Comparison of ENCODE assay signal across 8 cellular contexts in the genomic region with DNA sequence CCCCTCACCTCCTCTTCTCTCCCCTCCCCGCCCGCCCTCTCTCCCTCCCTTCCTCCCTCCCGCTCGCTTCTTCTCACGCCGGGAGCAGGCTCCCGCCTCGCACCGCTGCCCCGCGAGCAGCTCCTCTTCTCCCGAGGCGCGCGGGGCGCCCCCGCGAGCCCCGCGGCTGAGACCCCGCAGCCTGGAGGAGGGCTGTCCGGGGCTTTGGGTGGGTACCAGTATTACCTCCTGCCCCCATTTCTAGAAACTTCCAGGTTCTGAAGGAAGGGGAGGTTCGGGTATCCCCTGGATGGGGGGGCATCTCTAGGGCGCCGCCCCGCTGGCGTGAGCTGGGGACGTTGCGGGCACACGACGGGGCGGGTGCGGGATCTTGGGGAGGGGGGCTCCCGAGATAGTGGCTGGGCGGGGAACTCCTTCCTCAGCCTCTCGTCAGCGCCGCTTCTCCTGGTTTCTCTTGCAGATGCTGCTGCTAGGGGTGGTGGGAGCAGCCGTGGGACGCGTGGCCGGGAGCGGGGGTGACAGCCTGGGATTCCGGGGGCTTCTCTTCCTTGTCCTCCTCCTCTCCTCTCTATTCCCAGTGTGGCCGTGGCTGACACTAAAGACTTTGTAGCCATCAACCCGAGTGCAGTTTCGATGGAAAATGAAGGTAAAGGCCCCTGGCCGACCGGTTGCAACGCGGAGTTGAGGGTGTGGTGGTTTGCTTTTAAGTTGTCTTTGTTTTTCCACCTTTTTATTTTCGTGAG. TPM values are rescaled to one million over a fixed set of nuclear protein-coding genes. Genes with fewer than 3 reads are reported as not detected.
DNase-seq lines count a peak whose midpoint lies in the region; ATAC-seq and TF ChIP-seq lines count a peak whose summit lies in the region.

No MANE protein-coding gene starts in this region.

- H3K27ac ChIP-seq in smooth muscle cell (ENCODE audit: low read depth) = peak overlapping the region; percentile 90

- 1% methylated on average over 44 of the region's 52 CpGs for WGBS in smooth muscle cell (ENCODE audit: low lambda C conversion rate)

- H3K27me3 ChIP-seq in BE2C (no peaks in the 10 kb centered on the region), smooth muscle cell (ENCODE audit: low read depth) (no peaks in the 10 kb centered on the region)

- H3K4me1 ChIP-seq in BE2C (peaks cover 10% of the 10 kb centered on the region), smooth muscle cell (ENCODE audit: low read depth) (peaks cover 19% of the 10 kb centered on the region)

- H2AFZ ChIP-seq in smooth muscle cell (ENCODE audit: low read depth) = peak overlapping the region; percentile 88

- no peaks in the 10 kb centered on the region for H3F3A ChIP-seq in smooth muscle cell (ENCODE audit: low read depth)

- H3K36me3 ChIP-seq in BE2C (no peaks in the 10 kb centered on the region), smooth muscle cell (ENCODE audit: low read depth) (no peaks in the 10 kb centered on the region)

- no peaks in the 10 kb centered on the region for H3K9me3 ChIP-seq in BE2C
- H3K9me3 ChIP-seq in smooth muscle cell (replicated peaks; ENCODE audit: low read depth) = no peaks in the 10 kb centered on the region

- H3K27me3 Mint-ChIP-seq in MCF 10A (ENCODE audit: insufficient read depth, unreplicated experiment) (no peaks in the 10 kb centered on the region), immature natural killer cell (ENCODE audit: low read depth in 3 of 3) (peaks cover 4 to 18% (median 5%) of the 10 kb centered on the region in 3 donors)

- H3K36me3 Mint-ChIP-seq in MCF 10A (ENCODE audit: insufficient read depth, unreplicated experiment) (no peaks in the 10 kb centered on the region), immature natural killer cell (peaks cover 0 to 3% (median 0%) of the 10 kb centered on the region in 3 donors)

- peaks cover 42% of the 10 kb centered on the region for H4K20me1 ChIP-seq in smooth muscle cell (ENCODE audit: low read depth)

- ATAC-seq in GM19043 (IDR thresholded peaks at IDR 0.05; ENCODE audit: low read depth, unreplicated experiment) = peak; percentile 4
- ATAC-seq in HG03442 (IDR thresholded peaks at IDR 0.05; ENCODE audit: unreplicated experiment) = peak; percentile 14

- H3K4me3 Mint-ChIP-seq in MCF 10A (ENCODE audit: unreplicated experiment) (peak overlapping the region; percentile 83), immature natural killer cell (peak overlapping the region; percentile 96 to 98 (median 97))

- POLR2A ChIA-PET in MCF 10A (lab: Yijun Ruan, JAX) = interaction anchor here (0.6 to 5.5 kb wide), 32 partner anchors 11 to 619 kb away, joined by 3 to 62 read pairs (median 4); a partner anchor contains a TSS

- CTCF ChIA-PET in MCF 10A (lab: Yijun Ruan, JAX) = interaction anchor here (0.6 to 7.4 kb wide), 23 partner anchors 22 to 1141 kb away, joined by 3 to 114 read pairs (median 5); a partner anchor contains a TSS

- H3K9me3 Mint-ChIP-seq in MCF 10A (ENCODE audit: unreplicated experiment) (no peaks in the 10 kb centered on the region), immature natural killer cell (no peaks in the 10 kb centered on the region)

- DNase-seq in BE2C (peak; percentile 58), T-helper 1 cell (peak; percentile 38 to 52 (median 41)), MCF 10A (ENCODE audit: unreplicated experiment) (peak; percentile 33), immature natural killer cell (peak; percentile 52 to 55 (median 54)), smooth muscle cell (lab: John Stamatoyannopoulos, UW; ENCODE audit: unreplicated experiment) (peak; percentile 40), NCI-H187 (lab: John Stamatoyannopoulos, UW) (no peak)

- H3K79me2 ChIP-seq in smooth muscle cell (ENCODE audit: low read depth) = peaks cover 48% of the 10 kb centered on the region

- no TSS peak for BruUV-seq in MCF 10A (replicated peaks; lab: Mats Ljungman, UMichigan)

- H3K4me1 Mint-ChIP-seq in MCF 10A (ENCODE audit: insufficient read depth, unreplicated experiment) = peaks cover 12% of the 10 kb centered on the region
- peaks cover 29 to 52% of the 10 kb centered on the region in 2 donors for H3K4me1 Mint-ChIP-seq in immature natural killer cell

- intact Hi-C loops in MCF 10A (cut with micrococcal nuclease) = no loop called here

- H3K27ac Mint-ChIP-seq in MCF 10A (ENCODE audit: low read depth, unreplicated experiment) (peak overlapping the region; percentile 98), immature natural killer cell (peak overlapping the region; percentile 76 to 99 (median 89))

- H3K9ac ChIP-seq in smooth muscle cell (ENCODE audit: low read depth) = peak overlapping the region; percentile 95

- no peak for TF ChIP-seq CTCF in BE2C (IDR thresholded peaks at IDR 0.05; ENCODE audit: low read depth, low read length)
- no peak for TF ChIP-seq CTCF in MCF 10A (IDR thresholded peaks at IDR 0.05; ENCODE audit: unreplicated experiment)
- peak; percentile 30 for TF ChIP-seq CTCF in smooth muscle cell (IDR thresholded peaks at IDR 0.05; ENCODE audit: borderline replicate concordance, insufficient read depth, poor library complexity, severe bottlenecking)

- peak overlapping the region; percentile 95 for H3K4me2 ChIP-seq in smooth muscle cell

- H3K4me3 ChIP-seq in BE2C (ENCODE audit: low read depth, low read length) = peak overlapping the region; percentile 86
- peak overlapping the region; percentile 91 for H3K4me3 ChIP-seq in smooth muscle cell

RNA-seq across cellular contexts. Expression of a gene that starts 0.4 kb away (rescaled TPM):
- polyA plus RNA-seq in BE2C (2012; ENCODE audit: insufficient read depth, insufficient read length, low read depth) = 84.8 TPM
- total RNA-seq in MCF 10A (2022) (52.7 and 61.0 TPM in 2 replicates), smooth muscle cell (85.9 and 118 TPM in 2 replicates)
- polyA plus RNA-seq in immature natural killer cell (10 to 100 TPM in 2 of 3 donors, 1 to 10 TPM in 1; 7.7 to 14.0 (median 13.8) TPM), smooth muscle cell (36.0 and 43.2 TPM in 2 replicates)

Comparison
In these comparisons a context has a peak if more than half of its experiments do, and no peak if none do; other contexts are left out.
1. DNase-seq: peak in BE2C (single experiment), T-helper 1 cell (5 of 5), MCF 10A (single experiment), immature natural killer cell (3 of 3) and smooth muscle cell (single experiment); none in NCI-H187 (0 of 2).